ENCODE assay signal across 28 cellular contexts in the genomic region with DNA sequence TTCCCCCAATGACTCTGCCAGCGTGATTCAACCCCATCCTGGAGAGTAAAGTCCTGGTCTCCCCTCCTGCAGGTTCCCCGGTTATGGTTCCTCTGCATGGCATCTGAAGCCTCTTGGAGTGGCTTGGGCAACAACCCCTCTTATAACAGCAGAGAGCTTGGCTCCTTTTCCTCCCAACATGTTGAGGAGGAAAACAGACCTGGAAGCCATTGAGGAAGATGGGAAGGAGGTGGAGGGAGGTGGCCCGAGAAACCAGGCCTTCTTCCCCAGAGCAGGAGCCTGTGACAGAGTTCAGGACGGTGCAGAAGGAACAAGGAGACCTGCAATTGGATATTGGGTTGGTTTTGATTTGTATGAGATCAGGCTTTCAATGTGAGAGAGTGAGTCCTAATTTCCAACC.
"Had no signal": no experiment of that assay in that cellular context is flagged by ENCODE, and none has a peak within 500 bp of the region (broad histone marks: within the 10 kb centered on the region; RNA-seq: fewer than 3 reads in every experiment).

No MANE protein-coding gene starts in this region.

- H3K36me3 ChIP-seq: ascending aorta, breast epithelium, esophagus squamous epithelium, gastroesophageal sphincter, WERI-Rb-1 had no signal

- DNase-seq: activated B cell treated with CpG ODN at 0.5 μM for 24 hours; activated CD4-positive, alpha-beta memory T cell treated with anti-CD3 and anti-CD28 coated beads, Interleukin-2, amount 10 ng/mL, durations not matched to agents 7 days and 5 days; activated CD4-positive, alpha-beta T cell treated with anti-CD3 and anti-CD28 coated beads for 48 hours; activated CD4-positive, alpha-beta T cell treated with anti-CD3 and anti-CD28 coated beads, Interleukin-2, amount 50 U/mL, for 4 hours; activated CD8-positive, alpha-beta memory T cell treated with anti-CD3 and anti-CD28 coated beads, Interleukin-2, amount 50 U/mL, for 48 hours; activated gamma-delta T cell; activated naive CD4-positive, alpha-beta T cell; activated naive CD4-positive, alpha-beta T cell treated with anti-CD3 and anti-CD28 coated beads, Interleukin-2, amount 10 ng/mL, durations not matched to agents 7 days and 5 days; activated naive CD8-positive, alpha-beta T cell treated with anti-CD3 and anti-CD28 coated beads, Interleukin-2, amount 10 ng/mL, durations not matched to agents 7 days and 5 days; activated T-cell treated with anti-CD3 and anti-CD28 coated beads for 4 hours; activated T-cell treated with anti-CD3 and anti-CD28 coated beads, Interleukin-2, amount 50 U/mL, for 24 hours; activated T-cell treated with anti-CD3 and anti-CD28 coated beads, Interleukin-2, amount 50 U/mL, for 72 hours; caudate nucleus; cortex of kidney; dermis blood vessel endothelial cell; effector CD8-positive, alpha-beta T cell; esophagus squamous epithelium; head of caudate nucleus; SW 1271; T-cell; T-helper 9 cell; WERI-Rb-1 had no signal

- H3K4me1 ChIP-seq: ascending aorta, breast epithelium, esophagus squamous epithelium, gastroesophageal sphincter had no signal

- H3K4me3 ChIP-seq: ascending aorta, breast epithelium, esophagus squamous epithelium, gastroesophageal sphincter had no signal

- H3K9me3 ChIP-seq: ascending aorta had no signal

- H3K27me3 ChIP-seq: ascending aorta, breast epithelium, esophagus squamous epithelium had no signal

- H3K27ac ChIP-seq: ascending aorta, breast epithelium, epithelial cell of prostate, esophagus squamous epithelium, gastroesophageal sphincter, WERI-Rb-1 had no signal

- ATAC-seq: activated CD4-positive, CD25-positive, alpha-beta regulatory T cell treated with anti-CD3 and anti-CD28 coated beads, Interleukin-2, amount 50 U/mL, for 24 hours; activated naive CD4-positive, alpha-beta T cell treated with anti-CD3 and anti-CD28 coated beads, Interleukin-2, amount 50 U/mL, for 72 hours; activated T-cell treated with anti-CD3 and anti-CD28 coated beads, Interleukin-2, amount 50 U/mL, for 72 hours; gastroesophageal sphincter; T-cell had no signal
